Comparison of ENCODE assay signal across 27 cellular contexts in the genomic region with DNA sequence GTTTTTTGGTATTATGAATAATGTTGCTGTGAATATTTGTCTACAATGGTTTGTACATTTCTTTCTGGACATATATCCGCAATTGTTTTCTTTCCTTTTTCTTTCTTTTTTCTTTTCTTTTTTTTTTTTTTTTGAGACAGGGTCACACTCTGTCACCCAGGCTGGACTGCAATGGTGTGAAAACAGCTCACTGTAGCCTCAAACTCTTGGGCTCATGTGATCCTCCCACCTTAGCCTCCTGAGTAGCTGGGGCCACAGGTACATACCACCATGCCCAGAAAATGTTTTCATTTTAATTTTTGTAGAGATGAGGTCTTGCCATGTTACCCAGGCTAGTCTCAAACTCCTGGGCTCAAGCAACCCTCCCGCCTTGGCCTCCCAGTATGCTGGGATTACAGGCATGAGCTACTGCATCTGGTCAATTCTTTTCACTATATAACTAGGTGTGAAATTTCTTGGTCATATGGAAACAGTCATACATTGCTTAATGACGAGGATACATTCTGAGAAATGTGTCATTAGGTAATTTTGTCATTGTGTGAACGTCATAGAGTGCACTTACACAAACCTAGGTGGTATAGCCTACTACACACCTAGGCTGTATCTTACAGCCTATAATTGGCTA. TPM values are rescaled to one million over a fixed set of nuclear protein-coding genes. Genes with fewer than 3 reads are reported as not detected.
DNase-seq lines count a peak whose midpoint lies in the region; ATAC-seq, FAIRE-seq and TF ChIP-seq lines count a peak whose summit lies in the region.
"Had no signal": no experiment of that assay in that cellular context is flagged by ENCODE, and none has a peak within 500 bp of the region (broad histone marks: within the 10 kb centered on the region; RNA-seq: fewer than 3 reads in every experiment).

No MANE protein-coding gene starts in this region.

- H3K27me3 ChIP-seq in lower lobe of right lung (ENCODE audit: low read depth) (no peaks in the 10 kb centered on the region), heart left ventricle (no peaks in the 10 kb centered on the region)
- H3K27me3 ChIP-seq: ascending aorta, vagina had no signal

- peaks cover 72% of the 10 kb centered on the region for H3K4me1 Mint-ChIP-seq in activated CD8-positive, alpha-beta T cell treated with anti-CD3 and anti-CD28 coated beads for 36 hours (ENCODE audit: low read depth)
- H3K4me1 Mint-ChIP-seq in activated CD8-positive, alpha-beta T cell treated with anti-CD3 and anti-CD28 coated beads, Interleukin-2, amount 10 ng/mL, durations not matched to agents 7 days and 5 days (ENCODE audit: low read depth): peaks cover 29% of the 10 kb centered on the region
- H3K4me1 Mint-ChIP-seq in activated T-helper 1 cell treated with anti-CD3 and anti-CD28 coated beads, Interleukin-12 subunit alpha, Interleukin-12 subunit beta, Interleukin-2, Interleukin-4 antibody, amounts not matched to agents 30 ng/mL and 10 ng/mL and 1 ng/mL, durations not matched to agents 14 hours and 24 hours and 36 hours (ENCODE audit: low read depth): peaks cover 48% of the 10 kb centered on the region
- peaks cover 38 to 49% of the 10 kb centered on the region in 2 donors for H3K4me1 Mint-ChIP-seq in natural killer cell
- H3K4me1 Mint-ChIP-seq: H9 had no signal

- H3K36me3 Mint-ChIP-seq in activated CD8-positive, alpha-beta T cell treated with anti-CD3 and anti-CD28 coated beads for 36 hours (ENCODE audit: low read depth): peaks cover 84% of the 10 kb centered on the region
- H3K36me3 Mint-ChIP-seq in activated CD8-positive, alpha-beta T cell treated with anti-CD3 and anti-CD28 coated beads, Interleukin-2, amount 10 ng/mL, durations not matched to agents 7 days and 5 days (ENCODE audit: low read depth): peaks cover 73% of the 10 kb centered on the region
- peaks cover 77% of the 10 kb centered on the region for H3K36me3 Mint-ChIP-seq in activated T-helper 1 cell treated with anti-CD3 and anti-CD28 coated beads, Interleukin-12 subunit alpha, Interleukin-12 subunit beta, Interleukin-2, Interleukin-4 antibody, amounts not matched to agents 30 ng/mL and 10 ng/mL and 1 ng/mL, durations not matched to agents 14 hours and 24 hours and 36 hours (ENCODE audit: low read depth)
- peaks cover 32% of the 10 kb centered on the region for H3K36me3 Mint-ChIP-seq in natural killer cell

- H3K4me1 ChIP-seq in lower lobe of right lung: peaks cover 4% of the 10 kb centered on the region
- peaks cover 0 to 9% (median 0%) of the 10 kb centered on the region in 12 donors for H3K4me1 ChIP-seq in heart left ventricle
- H3K4me1 ChIP-seq: ascending aorta, vagina had no signal

- H3K27ac Mint-ChIP-seq in activated CD8-positive, alpha-beta T cell treated with anti-CD3 and anti-CD28 coated beads for 36 hours: peak overlapping the region; percentile 88
- H3K27ac Mint-ChIP-seq in activated CD8-positive, alpha-beta T cell treated with anti-CD3 and anti-CD28 coated beads, Interleukin-2, amount 10 ng/mL, durations not matched to agents 7 days and 5 days: no peak overlapping the region
- peak overlapping the region; percentile 85 for H3K27ac Mint-ChIP-seq in activated T-helper 1 cell treated with anti-CD3 and anti-CD28 coated beads, Interleukin-12 subunit alpha, Interleukin-12 subunit beta, Interleukin-2, Interleukin-4 antibody, amounts not matched to agents 30 ng/mL and 10 ng/mL and 1 ng/mL, durations not matched to agents 14 hours and 24 hours and 36 hours
- peak overlapping the region; percentile 61 to 82 for H3K27ac Mint-ChIP-seq in natural killer cell
- H3K27ac Mint-ChIP-seq: H9 had no signal

- POLR2A ChIA-PET in activated CD8-positive, alpha-beta T cell treated with anti-CD3 and anti-CD28 coated beads for 36 hours (lab: Charles Lee): interaction anchor here (1.2 to 9.2 kb wide), 3 partner anchors 9 to 184 kb away, joined by 3 to 86 read pairs (median 17); a partner anchor contains a TSS
- POLR2A ChIA-PET in activated CD8-positive, alpha-beta T cell treated with anti-CD3 and anti-CD28 coated beads, Interleukin-2, amount 10 ng/mL, durations not matched to agents 7 days and 5 days (lab: Charles Lee): interaction anchor here (1.2 kb wide), 1 partner anchor 15 kb away, joined by 3 read pairs; a partner anchor contains a TSS

- CTCF ChIA-PET in activated CD8-positive, alpha-beta T cell treated with anti-CD3 and anti-CD28 coated beads for 36 hours (lab: Charles Lee): no interaction called here
- CTCF ChIA-PET in activated CD8-positive, alpha-beta T cell treated with anti-CD3 and anti-CD28 coated beads, Interleukin-2, amount 10 ng/mL, durations not matched to agents 7 days and 5 days (lab: Charles Lee): no interaction called here

- H3K27ac ChIP-seq in lower lobe of right lung (no peak overlapping the region), heart left ventricle (no peak overlapping the region)
- H3K27ac ChIP-seq: ascending aorta, C4-2B, vagina had no signal

- peaks cover 10% of the 10 kb centered on the region for H3K9me3 ChIP-seq in lower lobe of right lung
- peaks cover 0 to 20% (median 11%) of the 10 kb centered on the region in 12 donors for H3K9me3 ChIP-seq in heart left ventricle

- no peaks in the 10 kb centered on the region for H3K27me3 Mint-ChIP-seq in activated CD8-positive, alpha-beta T cell treated with anti-CD3 and anti-CD28 coated beads for 36 hours
- H3K27me3 Mint-ChIP-seq in activated CD8-positive, alpha-beta T cell treated with anti-CD3 and anti-CD28 coated beads, Interleukin-2, amount 10 ng/mL, durations not matched to agents 7 days and 5 days (ENCODE audit: low read depth): no peaks in the 10 kb centered on the region
- no peaks in the 10 kb centered on the region for H3K27me3 Mint-ChIP-seq in activated T-helper 1 cell treated with anti-CD3 and anti-CD28 coated beads, Interleukin-12 subunit alpha, Interleukin-12 subunit beta, Interleukin-2, Interleukin-4 antibody, amounts not matched to agents 30 ng/mL and 10 ng/mL and 1 ng/mL, durations not matched to agents 14 hours and 24 hours and 36 hours (ENCODE audit: insufficient read depth)
- no peaks in the 10 kb centered on the region for H3K27me3 Mint-ChIP-seq in natural killer cell (ENCODE audit: low read depth in 2 of 2)

- H3K36me3 ChIP-seq in lower lobe of right lung (no peaks in the 10 kb centered on the region), heart left ventricle (no peaks in the 10 kb centered on the region)
- H3K36me3 ChIP-seq: ascending aorta, vagina had no signal

- ATAC-seq in activated CD8-positive, alpha-beta T cell treated with anti-CD3 and anti-CD28 coated beads for 36 hours: peak; percentile 84
- ATAC-seq in activated CD8-positive, alpha-beta T cell treated with anti-CD3 and anti-CD28 coated beads, Interleukin-2, amount 10 ng/mL, durations not matched to agents 7 days and 5 days: no peak
- peak in 2 of 3 donors; percentile 31 to 42 for ATAC-seq in natural killer cell
- no peak for ATAC-seq in lower lobe of right lung
- ATAC-seq in heart left ventricle: no peak
- ATAC-seq: left cardiac atrium, PC-3 had no signal

- intact Hi-C loops in activated CD8-positive, alpha-beta T cell treated with anti-CD3 and anti-CD28 coated beads for 36 hours (cut with micrococcal nuclease): no loop called here
- intact Hi-C loops in activated T-helper 1 cell treated with anti-CD3 and anti-CD28 coated beads, Interleukin-12 subunit alpha, Interleukin-12 subunit beta, Interleukin-2, Interleukin-4 antibody, amounts not matched to agents 30 ng/mL and 10 ng/mL and 1 ng/mL, durations not matched to agents 14 hours and 24 hours and 36 hours (cut with micrococcal nuclease): loop anchor here (1.0 kb wide), 2 partner anchors 8 to 9 kb away; no protein-coding TSS in a partner anchor
- intact Hi-C loops in natural killer cell (cut with micrococcal nuclease): no loop called here
- intact Hi-C loops in lower lobe of right lung (cut with DNase I): no loop called here
- intact Hi-C loops in heart left ventricle (cut with DNase I): no loop called here

- DNase-seq in activated CD8-positive, alpha-beta T cell treated with anti-CD3 and anti-CD28 coated beads for 36 hours: peak; percentile 25
- DNase-seq in activated CD8-positive, alpha-beta T cell treated with anti-CD3 and anti-CD28 coated beads, Interleukin-2, amount 10 ng/mL, durations not matched to agents 7 days and 5 days: no peak
- DNase-seq in GM12891 (ENCODE audit: insufficient read length, low spot score) (no peak), natural killer cell (peak; percentile 9), lower lobe of right lung (no peak), heart left ventricle (no peak), D721Med (ENCODE audit: insufficient read length, low spot score) (no peak)
- no peak for DNase-seq in activated T-helper 1 cell treated with anti-CD3 and anti-CD28 coated beads, Interleukin-12 subunit alpha, Interleukin-12 subunit beta, Interleukin-2, Interleukin-4 antibody, amounts not matched to agents 30 ng/mL and 10 ng/mL and 1 ng/mL, durations not matched to agents 14 hours and 24 hours and 36 hours (ENCODE audit: low spot score)
- DNase-seq: activated gamma-delta T cell treated with Interleukin-2 at 50 U/mL for 16 hours, caudate nucleus, dermis blood vessel endothelial cell, DMS 273 treated with DMSO at 0.1 percent for 48 hours, glutamatergic neuron, H9, IMR-90, left cardiac atrium, mesenchymal stem cell, NCI-H1105, NCI-H2029 treated with DMSO at 0.1 percent for 48 hours, NCI-H345, PC-3, SHP77 treated with DMSO at 0.1 percent for 48 hours had no signal

- FAIRE-seq in GM12891 (lab: Jason Lieb, UNC): peak; percentile 85
- FAIRE-seq in D721Med (lab: Jason Lieb, UNC): no peak
- FAIRE-seq: endothelial cell of umbilical vein, TTC549 had no signal

- H3K9me3 Mint-ChIP-seq in activated CD8-positive, alpha-beta T cell treated with anti-CD3 and anti-CD28 coated beads for 36 hours: peaks cover 27% of the 10 kb centered on the region
- peaks cover 27% of the 10 kb centered on the region for H3K9me3 Mint-ChIP-seq in activated CD8-positive, alpha-beta T cell treated with anti-CD3 and anti-CD28 coated beads, Interleukin-2, amount 10 ng/mL, durations not matched to agents 7 days and 5 days (ENCODE audit: insufficient read depth)
- H3K9me3 Mint-ChIP-seq in activated T-helper 1 cell treated with anti-CD3 and anti-CD28 coated beads, Interleukin-12 subunit alpha, Interleukin-12 subunit beta, Interleukin-2, Interleukin-4 antibody, amounts not matched to agents 30 ng/mL and 10 ng/mL and 1 ng/mL, durations not matched to agents 14 hours and 24 hours and 36 hours: peaks cover 44% of the 10 kb centered on the region
- H3K9me3 Mint-ChIP-seq in natural killer cell: peaks cover 2 to 3% of the 10 kb centered on the region in 2 donors

- H3K4me3 ChIP-seq in lower lobe of right lung (no peak overlapping the region), heart left ventricle (no peak overlapping the region)
- H3K4me3 ChIP-seq: ascending aorta, vagina had no signal

- WGBS in heart left ventricle, 4 donors: 79 to 86% (median 85%) methylated on average over 4 of the region's 4 CpGs

- TF ChIP-seq POLR2A in GM12891 (IDR thresholded peaks at IDR 0.05; ENCODE audit: low read depth, low read length): no peak
- no peak for TF ChIP-seq POLR2A in heart left ventricle (IDR thresholded peaks at IDR 0.05)

- H3K4me3 Mint-ChIP-seq in activated CD8-positive, alpha-beta T cell treated with anti-CD3 and anti-CD28 coated beads for 36 hours: no peak overlapping the region
- H3K4me3 Mint-ChIP-seq in activated CD8-positive, alpha-beta T cell treated with anti-CD3 and anti-CD28 coated beads, Interleukin-2, amount 10 ng/mL, durations not matched to agents 7 days and 5 days: no peak overlapping the region
- H3K4me3 Mint-ChIP-seq in activated T-helper 1 cell treated with anti-CD3 and anti-CD28 coated beads, Interleukin-12 subunit alpha, Interleukin-12 subunit beta, Interleukin-2, Interleukin-4 antibody, amounts not matched to agents 30 ng/mL and 10 ng/mL and 1 ng/mL, durations not matched to agents 14 hours and 24 hours and 36 hours: peak overlapping the region; percentile 30
- H3K4me3 Mint-ChIP-seq in natural killer cell: no peak overlapping the region
- H3K4me3 Mint-ChIP-seq: H9 had no signal

- TF ChIP-seq CTCF in activated CD8-positive, alpha-beta T cell treated with anti-CD3 and anti-CD28 coated beads for 36 hours (IDR thresholded peaks at IDR 0.05): no peak
- TF ChIP-seq CTCF in natural killer cell (IDR thresholded peaks at IDR 0.05) (no peak), lower lobe of right lung (IDR thresholded peaks at IDR 0.05) (no peak), heart left ventricle (IDR thresholded peaks at IDR 0.05) (no peak), D721Med (IDR thresholded peaks at IDR 0.05; ENCODE audit: insufficient read depth, missing control alignments) (no peak)

RNA-seq across cellular contexts. Expression of a gene that starts 15.2 kb away (rescaled TPM):
- 10 to 100 TPM; 95.6 to 97.2 TPM for total RNA-seq in activated CD8-positive, alpha-beta T cell treated with anti-CD3 and anti-CD28 coated beads for 36 hours
- total RNA-seq in activated CD8-positive, alpha-beta T cell treated with anti-CD3 and anti-CD28 coated beads, Interleukin-2, amount 10 ng/mL, durations not matched to agents 7 days and 5 days: 10 to 100 TPM; 23.5 to 24.2 TPM
- 39.6 TPM for polyA plus RNA-seq in GM12891 (2012; ENCODE audit: low read depth, missing spikeins)
- 101 and 104 TPM in 2 replicates for total RNA-seq in activated T-helper 1 cell treated with anti-CD3 and anti-CD28 coated beads, Interleukin-12 subunit alpha, Interleukin-12 subunit beta, Interleukin-2, Interleukin-4 antibody, amounts not matched to agents 30 ng/mL and 10 ng/mL and 1 ng/mL, durations not matched to agents 14 hours and 24 hours and 36 hours
- total RNA-seq in natural killer cell (10 to 100 TPM; 24.3 to 45.7 (median 26.5) TPM), lower lobe of right lung (6.0 TPM), heart left ventricle (1 to 10 TPM in 2 of 9 donors, under 1 TPM in 6, not detected in 1; 0.12 to 6.0 (median 0.35) TPM)
- under 1 TPM; 0.04 to 0.10 TPM for polyA plus RNA-seq in heart left ventricle
- total RNA-seq: endothelial cell of umbilical vein had no signal

Comparison
In these comparisons a context has a peak if more than half of its experiments do, and no peak if none do; other contexts are left out.
1. ATAC-seq: peak in activated CD8-positive, alpha-beta T cell treated with anti-CD3 and anti-CD28 coated beads for 36 hours (single experiment) and natural killer cell (2 of 3); none in activated CD8-positive, alpha-beta T cell treated with anti-CD3 and anti-CD28 coated beads, Interleukin-2, amount 10 ng/mL, durations not matched to agents 7 days and 5 days (single experiment), lower lobe of right lung (0 of 2) and heart left ventricle (0 of 4).
2. DNase-seq: peak in activated CD8-positive, alpha-beta T cell treated with anti-CD3 and anti-CD28 coated beads for 36 hours (single experiment) and natural killer cell (single experiment); none in activated CD8-positive, alpha-beta T cell treated with anti-CD3 and anti-CD28 coated beads, Interleukin-2, amount 10 ng/mL, durations not matched to agents 7 days and 5 days (single experiment), GM12891 (single experiment), activated T-helper 1 cell treated with anti-CD3 and anti-CD28 coated beads, Interleukin-12 subunit alpha, Interleukin-12 subunit beta, Interleukin-2, Interleukin-4 antibody, amounts not matched to agents 30 ng/mL and 10 ng/mL and 1 ng/mL, durations not matched to agents 14 hours and 24 hours and 36 hours (single experiment), lower lobe of right lung (single experiment), heart left ventricle (0 of 5) and D721Med (single experiment).